In genomic region chr3:124592658-124593441, GRCh38 we compare ENCODE assay signal across 9 cellular contexts.
DNase-seq lines count a peak whose midpoint lies in the region; ATAC-seq and TF ChIP-seq lines count a peak whose summit lies in the region.
"Had no signal": no experiment of that assay in that cellular context is flagged by ENCODE, and none has a peak within 500 bp of the region (broad histone marks: within the 10 kb centered on the region; RNA-seq: fewer than 3 reads in every experiment).

No MANE protein-coding gene starts in this region.

- no peak overlapping the region for H3K27ac Mint-ChIP-seq in CD8-positive, alpha-beta T cell

- H3K27me3 Mint-ChIP-seq in CD8-positive, alpha-beta T cell (ENCODE audit: low read depth): peaks cover 20% of the 10 kb centered on the region

- TF ChIP-seq CTCF in HEK293 (tag by site-specific recombination; IDR thresholded peaks at IDR 0.05): no peak
- TF ChIP-seq CTCF in CD8-positive, alpha-beta T cell (IDR thresholded peaks at IDR 0.05): no peak

- ATAC-seq in GM18868 (IDR thresholded peaks at IDR 0.05; ENCODE audit: unreplicated experiment): peak; percentile 74
- ATAC-seq in GM21526 (IDR thresholded peaks at IDR 0.05; ENCODE audit: low FRiP score, unreplicated experiment): no peak
- ATAC-seq in CD8-positive, alpha-beta T cell: no peak

- no peaks in the 10 kb centered on the region for H3K9me3 Mint-ChIP-seq in CD8-positive, alpha-beta T cell

- no peaks in the 10 kb centered on the region for H3K4me1 ChIP-seq in HEK293 (ENCODE audit: control insufficient read depth, insufficient read depth, low read length)
- H3K4me1 ChIP-seq in CD8-positive, alpha-beta T cell (ENCODE audit: insufficient read depth, low read length): no peaks in the 10 kb centered on the region

- no peaks in the 10 kb centered on the region for H3K27me3 ChIP-seq in CD8-positive, alpha-beta T cell (ENCODE audit: insufficient read depth, low read length)
- H3K27me3 ChIP-seq: adrenal gland had no signal

- no peaks in the 10 kb centered on the region for H3K9me3 ChIP-seq in HEK293 (ENCODE audit: control insufficient read depth, insufficient read depth, low read depth, low read length)
- no peaks in the 10 kb centered on the region for H3K9me3 ChIP-seq in CD8-positive, alpha-beta T cell (ENCODE audit: low read length)
- H3K9me3 ChIP-seq: adrenal gland had no signal

- H3K4me1 Mint-ChIP-seq in CD8-positive, alpha-beta T cell (ENCODE audit: low read depth): no peaks in the 10 kb centered on the region

- H3K4me3 ChIP-seq in HEK293 (ENCODE audit: low read depth, low read length): no peak overlapping the region
- no peak overlapping the region for H3K4me3 ChIP-seq in CD8-positive, alpha-beta T cell (ENCODE audit: low read depth, low read length)
- H3K4me3 ChIP-seq: adrenal gland had no signal

- H3K4me3 Mint-ChIP-seq in CD8-positive, alpha-beta T cell: no peak overlapping the region

- DNase-seq in RPMI8226 (peak; percentile 63), mucosa of gallbladder (ENCODE audit: low spot score) (peak; percentile 81), ecto neural progenitor cell (ENCODE audit: low spot score) (no peak), AG08395 (ENCODE audit: low spot score) (no peak)
- DNase-seq in CD8-positive, alpha-beta T cell: no peak

- no peaks in the 10 kb centered on the region for H3K36me3 ChIP-seq in HEK293 (ENCODE audit: control insufficient read depth in 2 of 2, insufficient read depth in 1 of 2, low read length in 2 of 2)
- no peaks in the 10 kb centered on the region for H3K36me3 ChIP-seq in CD8-positive, alpha-beta T cell (ENCODE audit: insufficient read depth, low read length)
- H3K36me3 ChIP-seq: adrenal gland had no signal

- CTCF ChIA-PET in HEK293 (lab: Yijun Ruan, JAX): interaction anchor here (0.6 kb wide), 1 partner anchor 941 kb away, joined by 3 read pairs; no protein-coding TSS in a partner anchor
- CTCF ChIA-PET in CD8-positive, alpha-beta T cell (lab: Charles Lee): no interaction called here

- no peak overlapping the region for H3K27ac ChIP-seq in HEK293 (ENCODE audit: extremely low read depth, low read depth, low read length)
- H3K27ac ChIP-seq in CD8-positive, alpha-beta T cell (ENCODE audit: low read depth, low read length): no peak overlapping the region
- H3K27ac ChIP-seq: adrenal gland had no signal

- POLR2A ChIA-PET in HEK293 (lab: Yijun Ruan, JAX): no interaction called here
- POLR2A ChIA-PET in CD8-positive, alpha-beta T cell (lab: Charles Lee): no interaction called here

- intact Hi-C loops in CD8-positive, alpha-beta T cell (cut with DNase I, micrococcal nuclease): loop anchor here in 1 of 2 experiments (1.0 kb wide), 1 partner anchor 27 kb away; no protein-coding TSS in a partner anchor

- H3K36me3 Mint-ChIP-seq in CD8-positive, alpha-beta T cell: no peaks in the 10 kb centered on the region

TF ChIP-seq in HEK293, 187 proteins besides CTCF, POLR2A, EP300 and RAD21:
- TF ChIP-seq ZNF335 (tag by site-specific recombination; conservative IDR thresholded peaks at IDR 0.05): peak; percentile 42
- TF ChIP-seq ZNF548 (tag by site-specific recombination; IDR thresholded peaks at IDR 0.05): no peak

Comparison
In these comparisons a context has a peak if more than half of its experiments do, and no peak if none do; other contexts are left out.
1. DNase-seq: peak in RPMI8226 (single experiment) and mucosa of gallbladder (single experiment); none in ecto neural progenitor cell (single experiment), AG08395 (single experiment) and CD8-positive, alpha-beta T cell (0 of 7).